In genomic region chr11:35868491-35868890, GRCh38 we compare ENCODE assay signal across 30 cellular contexts.
"Had no signal": no experiment of that assay in that cellular context is flagged by ENCODE, and none has a peak within 500 bp of the region (broad histone marks: within the 10 kb centered on the region; RNA-seq: fewer than 3 reads in every experiment).

No MANE protein-coding gene starts in this region.

- H3K9ac ChIP-seq: neural progenitor cell, parathyroid adenoma had no signal

- H3K27ac ChIP-seq: neural progenitor cell, ovary, parathyroid adenoma, psoas muscle, right lobe of liver, sigmoid colon, suprapubic skin, testis, tibial artery, transverse colon, upper lobe of right lung, uterus had no signal

- H2AFZ ChIP-seq: neural progenitor cell, parathyroid adenoma had no signal

- H3K4me2 ChIP-seq: neural progenitor cell had no signal

- FAIRE-seq: small intestine had no signal

- H3K36me3 ChIP-seq: neural progenitor cell, ovary, right lobe of liver, sigmoid colon, suprapubic skin, tibial artery, transverse colon, upper lobe of right lung, uterus had no signal

- H3K4me3 ChIP-seq: neural progenitor cell, ovary, psoas muscle, right lobe of liver, sigmoid colon, suprapubic skin, testis, tibial artery, transverse colon, upper lobe of right lung, uterus had no signal

- H3K36me3 Mint-ChIP-seq: stimulated activated memory B cell treated with anti-CD40 and anti-IgM and Interleukin-4, amounts not matched to agents 10 μg/mL and 1 μg/mL and 100 μg/mL, for 72 hours; type B pancreatic cell had no signal

- H3K27me3 Mint-ChIP-seq: stimulated activated naive CD8-positive, alpha-beta T cell treated with anti-CD3 and anti-CD28 coated beads, Interleukin-15, amount 100 ng/mL, for 72 hours; type B pancreatic cell had no signal

- ATAC-seq: natural killer cell; psoas muscle; right cardiac atrium; right lobe of liver; stimulated activated memory B cell treated with anti-CD40 and anti-IgM and Interleukin-4, amounts not matched to agents 10 μg/mL and 1 μg/mL and 100 μg/mL, for 72 hours; stimulated activated naive CD8-positive, alpha-beta T cell treated with anti-CD3 and anti-CD28 coated beads, Interleukin-15, amount 100 ng/mL, for 72 hours; stimulated activated naive CD8-positive, alpha-beta T cell treated with anti-CD3 and anti-CD28 coated beads, Interleukin-15, Interleukin-2, amounts not matched to agents 100 U/mL and 50 U/mL, for 24 hours; upper lobe of right lung had no signal

- H3K4me3 Mint-ChIP-seq: natural killer cell; nephron; neural progenitor cell; stimulated activated memory B cell treated with anti-CD40 and anti-IgM and Interleukin-4, amounts not matched to agents 10 μg/mL and 1 μg/mL and 100 μg/mL, for 72 hours; stimulated activated naive CD8-positive, alpha-beta T cell treated with anti-CD3 and anti-CD28 coated beads, Interleukin-15, amount 100 ng/mL, for 72 hours; type B pancreatic cell had no signal

- H3K4me1 Mint-ChIP-seq: natural killer cell; nephron; neural progenitor cell; stimulated activated memory B cell treated with anti-CD40 and anti-IgM and Interleukin-4, amounts not matched to agents 10 μg/mL and 1 μg/mL and 100 μg/mL, for 72 hours; stimulated activated naive CD8-positive, alpha-beta T cell treated with anti-CD3 and anti-CD28 coated beads, Interleukin-15, amount 100 ng/mL, for 72 hours had no signal

- H3K4me1 ChIP-seq: neural progenitor cell, parathyroid adenoma, psoas muscle, right lobe of liver, sigmoid colon, suprapubic skin, testis, tibial artery, transverse colon, upper lobe of right lung, uterus had no signal

- H3K79me2 ChIP-seq: parathyroid adenoma had no signal

- DNase-seq: natural killer cell; occipital lobe; ovary; posterior cingulate gyrus; psoas muscle; right cardiac atrium; right lobe of liver; sigmoid colon; small intestine; stimulated activated CD4-positive, alpha-beta T cell treated with anti-CD3 and anti-CD28 coated beads, Interleukin-12 subunit alpha, Interleukin-12 subunit beta, amount 100 ng/mL, for 4 hours; stimulated activated CD4-positive, alpha-beta T cell treated with anti-CD3 and anti-CD28 coated beads, Interleukin-1b, Interleukin-23, amount 100 ng/mL, for 48 hours; stimulated activated CD4-positive, alpha-beta T cell treated with anti-CD3 and anti-CD28 coated beads, Interleukin-4, amount 100 ng/mL, for 1 hour; stimulated activated CD4-positive, alpha-beta T cell treated with anti-CD3 and anti-CD28 coated beads, Interleukin-4, amount 100 ng/mL, for 4 hours; stimulated activated CD8-positive, alpha-beta memory T cell treated with anti-CD3 and anti-CD28 coated beads, Interleukin-4, amount 100 ng/mL, for 48 hours; stimulated activated naive CD4-positive, alpha-beta T cell; stimulated activated naive CD8-positive, alpha-beta T cell treated with anti-CD3 and anti-CD28 coated beads, Interleukin-15, amount 100 ng/mL, for 72 hours; stimulated activated naive CD8-positive, alpha-beta T cell treated with anti-CD3 and anti-CD28 coated beads, Interleukin-15, Interleukin-2, amounts not matched to agents 100 U/mL and 50 U/mL, for 24 hours; substantia nigra; testis; tibial artery; transverse colon; upper lobe of right lung; uterus had no signal

- H3K9me3 ChIP-seq: ovary, testis had no signal

- H3K27ac Mint-ChIP-seq: natural killer cell; nephron; neural progenitor cell; progenitor cell of endocrine pancreas; stimulated activated memory B cell treated with anti-CD40 and anti-IgM and Interleukin-4, amounts not matched to agents 10 μg/mL and 1 μg/mL and 100 μg/mL, for 72 hours; stimulated activated naive CD8-positive, alpha-beta T cell treated with anti-CD3 and anti-CD28 coated beads, Interleukin-15, amount 100 ng/mL, for 72 hours; type B pancreatic cell had no signal

- H3K27me3 ChIP-seq: neural progenitor cell, ovary, right lobe of liver, sigmoid colon, suprapubic skin, testis, tibial artery, transverse colon, upper lobe of right lung, uterus had no signal
